ENCODE assay signal across 28 cellular contexts in the genomic region with DNA sequence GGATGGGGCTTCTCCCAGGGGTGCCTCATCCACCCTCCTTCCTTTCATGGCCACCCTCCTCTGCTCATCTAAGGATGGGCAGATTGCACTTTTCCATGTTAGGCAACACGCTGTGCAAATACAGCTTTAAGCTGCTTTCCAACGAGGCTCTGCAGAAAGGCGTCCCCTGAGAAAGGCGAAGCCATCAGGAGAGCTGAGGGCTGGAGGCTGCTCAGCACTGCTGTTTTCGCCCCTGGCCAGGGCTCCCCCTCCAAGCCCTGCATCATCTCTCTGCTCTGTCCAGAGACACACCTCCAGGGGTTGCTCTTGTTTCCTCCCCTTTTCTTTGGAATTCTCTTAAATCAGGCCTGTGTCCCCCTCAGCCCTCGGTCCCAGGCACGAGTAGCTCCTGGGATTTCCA.
"Had no signal": no experiment of that assay in that cellular context is flagged by ENCODE, and none has a peak within 500 bp of the region (broad histone marks: within the 10 kb centered on the region; RNA-seq: fewer than 3 reads in every experiment).

No MANE protein-coding gene starts in this region.

- H3K4me2 ChIP-seq: smooth muscle cell had no signal

- H3K4me1 ChIP-seq: esophagus squamous epithelium, pancreas, right lobe of liver, stomach, thyroid gland, vagina had no signal

- ATAC-seq: left colon, natural killer cell, pancreas, right lobe of liver had no signal

- H3K4me1 Mint-ChIP-seq: endodermal cell, immature natural killer cell, memory B cell had no signal

- H3K9me3 ChIP-seq: esophagus squamous epithelium, neutrophil, pancreas, right lobe of liver, stomach, thyroid gland, vagina had no signal

- H3K27ac ChIP-seq: dorsolateral prefrontal cortex, epithelial cell of prostate, esophagus squamous epithelium, neutrophil, pancreas, right lobe of liver, stomach, thyroid gland, vagina had no signal

- H3K9me3 Mint-ChIP-seq: endodermal cell, immature natural killer cell, memory B cell, natural killer cell had no signal

- H3K4me3 Mint-ChIP-seq: endodermal cell, immature natural killer cell, memory B cell, natural killer cell had no signal

- DNase-seq: dorsolateral prefrontal cortex; effector CD8-positive, alpha-beta T cell; endodermal cell; esophagus squamous epithelium; foreskin melanocyte; hypothalamus; immature natural killer cell; islet precursor cell; kidney glomerular epithelial cell; left colon; natural killer cell; retina; right lobe of liver; stimulated activated CD4-positive, alpha-beta T cell treated with anti-CD3 and anti-CD28 coated beads, Interleukin-12 subunit alpha, Interleukin-12 subunit beta, amount 100 ng/mL, for 4 hours; stimulated activated CD4-positive, alpha-beta T cell treated with anti-CD3 and anti-CD28 coated beads, Interleukin-1b, Interleukin-23, amount 100 ng/mL, for 48 hours; stimulated activated CD4-positive, alpha-beta T cell treated with anti-CD3 and anti-CD28 coated beads, Interleukin-4, amount 100 ng/mL, for 1 hour; stimulated activated CD8-positive, alpha-beta memory T cell treated with anti-CD3 and anti-CD28 coated beads, Interleukin-4, amount 100 ng/mL, for 48 hours; stimulated activated naive CD4-positive, alpha-beta T cell treated with Interleukin-2 at 50 U/mL for 16 hours; stomach; thyroid gland; trophoblast cell had no signal

- H3K27ac Mint-ChIP-seq: endodermal cell, immature natural killer cell, memory B cell, natural killer cell had no signal

- H3K4me3 ChIP-seq: dorsolateral prefrontal cortex, esophagus squamous epithelium, lung, pancreas, right lobe of liver, smooth muscle cell, stomach, thyroid gland, vagina had no signal

- H3K27me3 ChIP-seq: esophagus squamous epithelium, pancreas, right lobe of liver, thyroid gland, vagina had no signal

- H3K36me3 ChIP-seq: esophagus squamous epithelium, neutrophil, pancreas, right lobe of liver, stomach, thyroid gland, vagina had no signal

- H3K36me3 Mint-ChIP-seq: memory B cell, natural killer cell had no signal
